11 cellular contexts compared by ENCODE assay signal in genomic region chr4:4985844-4986243, GRCh38. TPM values are rescaled to one million over a fixed set of nuclear protein-coding genes. Genes with fewer than 3 reads are reported as not detected.
DNase-seq lines count a peak whose midpoint lies in the region; ATAC-seq and TF ChIP-seq lines count a peak whose summit lies in the region.
"Had no signal": no experiment of that assay in that cellular context is flagged by ENCODE, and none has a peak within 500 bp of the region (broad histone marks: within the 10 kb centered on the region; RNA-seq: fewer than 3 reads in every experiment).

No MANE protein-coding gene starts in this region.

- H3K9me2 ChIP-seq in SK-N-SH (no peaks in the 10 kb centered on the region), hepatocyte (replicated peaks; ENCODE audit: insufficient read depth) (no peaks in the 10 kb centered on the region)

- H3K79me2 ChIP-seq in SK-N-SH (ENCODE audit: insufficient read depth), result no peaks in the 10 kb centered on the region
- H3K79me2 ChIP-seq in hepatocyte, result no peaks in the 10 kb centered on the region

- H2AFZ ChIP-seq in SK-N-SH (ENCODE audit: low read depth) (no peak overlapping the region), hepatocyte (no peak overlapping the region)

- POLR2A ChIA-PET in SK-N-SH (lab: Yijun Ruan, JAX), result no interaction called here

- H3K4me2 ChIP-seq in SK-N-SH (no peak overlapping the region), hepatocyte (no peak overlapping the region)

- H3K4me3 ChIP-seq in SK-N-SH (ENCODE audit: low read depth in 2 of 2, low read length in 1 of 2) (no peak overlapping the region), hepatocyte (no peak overlapping the region), lower leg skin (ENCODE audit: low read depth, poor library complexity, severe bottlenecking) (no peak overlapping the region)

- no peak for DNase-seq in AG09319 (ENCODE audit: extremely low read depth, low read depth)
- DNase-seq in H4 (ENCODE audit: low spot score), result peak; percentile 70
- DNase-seq in SK-N-SH, result no peak
- DNase-seq in hepatocyte (ENCODE audit: low spot score), result no peak
- no peak for DNase-seq in NCI-H128 (lab: John Stamatoyannopoulos, UW; ENCODE audit: unreplicated experiment)
- no peak for DNase-seq in lower leg skin (ENCODE audit: low spot score in 2 of 2)
- no peak for DNase-seq in GM13976 (ENCODE audit: low spot score)
- DNase-seq: hippocampal formation, NCI-H1105 treated with DMSO at 0.1 percent for 48 hours, OCI-M1 had no signal

- CTCF ChIA-PET in SK-N-SH (lab: Yijun Ruan, JAX), result interaction anchor here (1.7 kb wide), 1 partner anchor 9 kb away, joined by 7 read pairs; no protein-coding TSS in a partner anchor

- H4K20me1 ChIP-seq in SK-N-SH (ENCODE audit: insufficient read depth) (no peaks in the 10 kb centered on the region), hepatocyte (ENCODE audit: insufficient read depth, poor library complexity, severe bottlenecking) (no peaks in the 10 kb centered on the region)

- no peak for TF ChIP-seq EP300 in SK-N-SH (IDR thresholded peaks at IDR 0.05; ENCODE audit: borderline replicate concordance in 1 of 2, low read depth in 1 of 2, low read length in 1 of 2)

- TF ChIP-seq RAD21 in SK-N-SH (IDR thresholded peaks at IDR 0.05; ENCODE audit: low read length), result peak; percentile 14; the same call in 1 of the 2 replicates

- no peak overlapping the region for H3K9ac ChIP-seq in SK-N-SH

- WGBS in SK-N-SH (ENCODE audit: low lambda C conversion rate), result 50% methylated on average over 1 of the region's 1 CpG
- WGBS in hepatocyte (ENCODE audit: low lambda C conversion rate, missing lambda C conversion rate), result 88% methylated on average over 1 of the region's 1 CpG
- 56 to 64% methylated on average over 1 of the region's 1 CpG for WGBS in lower leg skin, 2 donors

- TF ChIP-seq CTCF in AG09319 (IDR thresholded peaks at IDR 0.05; ENCODE audit: low read depth, low read length), result peak; percentile 44
- TF ChIP-seq CTCF in SK-N-SH (IDR thresholded peaks at IDR 0.05), result peak; percentile 22; the same call in 1 of the 2 replicates
- TF ChIP-seq CTCF in hepatocyte (IDR thresholded peaks at IDR 0.05; ENCODE audit: poor library complexity), result peak; percentile 26
- TF ChIP-seq CTCF in lower leg skin (IDR thresholded peaks at IDR 0.05), result no peak
- TF ChIP-seq CTCF in GM13976 (IDR thresholded peaks at IDR 0.05; ENCODE audit: borderline replicate concordance, control extremely low read depth, extremely low read depth, insufficient read depth, missing control alignments), result no peak

- no peak for ATAC-seq in GM21786 (IDR thresholded peaks at IDR 0.05; ENCODE audit: unreplicated experiment)

- intact Hi-C loops in lower leg skin (cut with DNase I; ENCODE audit: low total_unique reads), result no loop called here

- in situ Hi-C loops in GM13976 (cut with MboI; ENCODE audit: low sequenced_read_pairs, unreplicated experiment), result loop anchor here (25.0 kb wide), 1 partner anchor 499 kb away; no protein-coding TSS in a partner anchor

- peaks cover 0 to 2% of the 10 kb centered on the region in 2 experiments; a peak in 1 of 4 replicates for H3K4me1 ChIP-seq in SK-N-SH (ENCODE audit: control insufficient read depth in 1 of 2, insufficient read depth in 2 of 2, low read depth in 1 of 2, low read length in 1 of 2)
- peaks cover 21% of the 10 kb centered on the region for H3K4me1 ChIP-seq in hepatocyte (ENCODE audit: insufficient read depth)

- no peak for TF ChIP-seq POLR2A in lower leg skin (IDR thresholded peaks at IDR 0.05)

- H3K27ac ChIP-seq in SK-N-SH (ENCODE audit: low read depth in 2 of 2, low read length in 1 of 2), result no peak overlapping the region
- no peak overlapping the region for H3K27ac ChIP-seq in hepatocyte

- H3K36me3 ChIP-seq in SK-N-SH (replicated peaks in 1 of 2; ENCODE audit: control insufficient read depth in 1 of 2, insufficient read depth in 2 of 2, low read length in 1 of 2) (no peaks in the 10 kb centered on the region), hepatocyte (replicated peaks; ENCODE audit: insufficient read depth, low read depth) (no peaks in the 10 kb centered on the region)

- H3K27me3 ChIP-seq in SK-N-SH (ENCODE audit: insufficient read depth) (no peaks in the 10 kb centered on the region; the same call in 1 of the 2 replicates), hepatocyte (no peaks in the 10 kb centered on the region)

- peaks cover 5% of the 10 kb centered on the region for H3F3A ChIP-seq in SK-N-SH (replicated peaks; ENCODE audit: insufficient read depth)

- H3K9me3 ChIP-seq in SK-N-SH (no peaks in the 10 kb centered on the region), hepatocyte (ENCODE audit: low read depth) (no peaks in the 10 kb centered on the region)

TF ChIP-seq in SK-N-SH, 30 proteins besides CTCF, POLR2A, EP300 and RAD21:
- TF ChIP-seq USF1 (IDR thresholded peaks at IDR 0.05; ENCODE audit: borderline replicate concordance, low read depth) (no peak), TCF12 (IDR thresholded peaks at IDR 0.05) (no peak), MAX (IDR thresholded peaks at IDR 0.05; ENCODE audit: low read depth) (no peak), RFX5 (IDR thresholded peaks at IDR 0.05; ENCODE audit: low read length) (no peak), GATA2 (CRISPR knock-in tag; IDR thresholded peaks at IDR 0.05) (no peak), NRF1 (IDR thresholded peaks at IDR 0.05; ENCODE audit: low read depth, low read length) (no peak), IRF3 (IDR thresholded peaks at IDR 0.05; ENCODE audit: low read depth, low read length) (no peak), CHD2 (IDR thresholded peaks at IDR 0.05; ENCODE audit: low read length, partially characterized antibody) (no peak), SIN3A (IDR thresholded peaks at IDR 0.05; ENCODE audit: borderline replicate concordance, low read depth, low read length) (no peak), ZBTB33 (IDR thresholded peaks at IDR 0.05; ENCODE audit: borderline replicate concordance, low read depth) (no peak), GABPA (IDR thresholded peaks at IDR 0.05; ENCODE audit: low read depth) (no peak), EZH2phosphoT487 (IDR thresholded peaks at IDR 0.05; ENCODE audit: borderline replicate concordance, low read depth) (no peak), YY1 (IDR thresholded peaks at IDR 0.05; ENCODE audit: low read depth) (no peak), PBX3 (IDR thresholded peaks at IDR 0.05) (no peak), TAF1 (IDR thresholded peaks at IDR 0.05; ENCODE audit: borderline replicate concordance, low read depth, low read length) (no peak), FOXM1 (IDR thresholded peaks at IDR 0.05; ENCODE audit: low read depth) (no peak)
TF ChIP-seq in SK-N-SH: peak in this region for 0.

RNA-seq across cellular contexts. Expression of gene CYTL1, which starts 33.4 kb away (rescaled TPM):
- total RNA-seq in H4 (2014; rRNA removed; shearing (Covaris generic)), result 103 and 104 TPM in 2 replicates
- 3.0 and 3.8 TPM in 2 replicates for polyA plus RNA-seq in SK-N-SH (2012; rRNA removed)
- 3.9 and 4.5 TPM in 2 replicates for polyA plus RNA-seq in SK-N-SH (2012; cell fraction: cytosol; rRNA removed)
- 0.97 and 1.3 TPM in 2 replicates for polyA plus RNA-seq in SK-N-SH (2012; cell fraction: nucleus; rRNA removed)
- 37.4 and 52.3 TPM in 2 replicates for total RNA-seq in hepatocyte
- 39.1 and 55.4 TPM in 2 replicates for polyA plus RNA-seq in hepatocyte
- total RNA-seq in lower leg skin, result under 1 TPM in 3 of 4 donors, not detected in 1; 0.49 to 0.97 (median 0.71) TPM

Comparison
In these comparisons a context has a peak if more than half of its experiments do, and no peak if none do; other contexts are left out.
1. CTCF ChIP-seq: peak in AG09319 (single experiment), SK-N-SH (single experiment) and hepatocyte (single experiment); none in lower leg skin (0 of 3) and GM13976 (single experiment).
2. RNA of gene CYTL1, which starts 33.4 kb away (total RNA-seq): 103 to 104 TPM in H4 and 37.4 to 52.3 TPM in hepatocyte; 0.49 to 0.97 TPM in lower leg skin; every median in the first group is over 10 times any median in the second.